In the genomic region with DNA sequence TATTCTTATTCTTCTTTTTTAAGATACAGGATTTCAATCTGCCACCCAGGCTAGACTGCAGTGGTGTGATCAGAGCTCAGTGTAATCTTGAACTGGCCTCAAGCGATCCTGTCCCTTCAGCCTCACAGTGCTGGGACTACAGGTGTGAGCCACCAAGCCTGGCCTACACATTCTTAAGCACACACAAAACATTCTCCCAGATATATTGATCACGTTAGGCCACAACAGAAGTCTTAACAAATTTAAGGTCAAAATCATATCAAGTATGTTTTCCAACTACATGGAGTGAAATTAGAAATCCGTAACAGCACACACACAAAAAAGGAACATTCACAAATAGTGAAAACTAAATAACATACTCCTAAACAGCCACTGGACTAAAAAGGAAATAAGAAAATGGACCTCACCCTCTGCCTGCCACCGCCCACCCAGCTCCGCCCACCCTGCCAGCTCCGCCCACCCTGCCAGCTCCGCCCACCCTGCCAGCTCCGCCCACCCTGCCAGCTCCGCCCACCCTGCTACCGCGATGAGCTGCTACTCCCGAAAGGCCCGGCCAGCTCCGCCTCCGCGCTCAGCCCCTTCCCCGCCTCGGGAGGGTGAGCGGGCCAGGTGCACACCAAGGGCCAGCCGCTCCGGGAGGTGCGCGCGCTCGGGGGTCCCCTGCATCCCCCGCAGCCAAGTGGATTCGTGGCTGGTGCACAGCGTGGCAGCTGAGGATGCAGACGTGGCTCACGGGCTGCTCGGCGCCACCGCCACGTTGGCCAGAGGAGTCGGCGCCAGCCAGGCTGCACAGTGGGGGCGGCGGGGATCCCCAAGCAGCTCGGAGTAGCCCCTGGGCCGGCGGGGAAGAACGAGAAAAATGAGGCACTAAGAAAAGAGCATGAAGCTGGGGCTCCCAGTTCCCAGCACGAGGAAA, we compare ENCODE assay signal across 1 cellular context.
TF ChIP-seq lines count a peak whose summit lies in the region.

No MANE protein-coding gene starts in this region.

TF ChIP-seq in K562, 482 proteins besides CTCF, POLR2A, EP300 and RAD21 (continues in another document):
- no peak for TF ChIP-seq ZNF57 (CRISPR knock-in tag; IDR thresholded peaks at IDR 0.05)
- TF ChIP-seq, protein P1, sequence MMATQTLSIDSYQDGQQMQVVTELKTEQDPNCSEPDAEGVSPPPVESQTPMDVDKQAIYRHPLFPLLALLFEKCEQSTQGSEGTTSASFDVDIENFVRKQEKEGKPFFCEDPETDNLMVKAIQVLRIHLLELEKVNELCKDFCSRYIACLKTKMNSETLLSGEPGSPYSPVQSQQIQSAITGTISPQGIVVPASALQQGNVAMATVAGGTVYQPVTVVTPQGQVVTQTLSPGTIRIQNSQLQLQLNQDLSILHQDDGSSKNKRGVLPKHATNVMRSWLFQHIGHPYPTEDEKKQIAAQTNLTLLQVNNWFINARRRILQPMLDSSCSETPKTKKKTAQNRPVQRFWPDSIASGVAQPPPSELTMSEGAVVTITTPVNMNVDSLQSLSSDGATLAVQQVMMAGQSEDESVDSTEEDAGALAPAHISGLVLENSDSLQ (IDR thresholded peaks at IDR 0.05), result no peak
- no peak for TF ChIP-seq ZNF707 (CRISPR knock-in tag; conservative IDR thresholded peaks at IDR 0.05)
- TF ChIP-seq, protein P2, sequence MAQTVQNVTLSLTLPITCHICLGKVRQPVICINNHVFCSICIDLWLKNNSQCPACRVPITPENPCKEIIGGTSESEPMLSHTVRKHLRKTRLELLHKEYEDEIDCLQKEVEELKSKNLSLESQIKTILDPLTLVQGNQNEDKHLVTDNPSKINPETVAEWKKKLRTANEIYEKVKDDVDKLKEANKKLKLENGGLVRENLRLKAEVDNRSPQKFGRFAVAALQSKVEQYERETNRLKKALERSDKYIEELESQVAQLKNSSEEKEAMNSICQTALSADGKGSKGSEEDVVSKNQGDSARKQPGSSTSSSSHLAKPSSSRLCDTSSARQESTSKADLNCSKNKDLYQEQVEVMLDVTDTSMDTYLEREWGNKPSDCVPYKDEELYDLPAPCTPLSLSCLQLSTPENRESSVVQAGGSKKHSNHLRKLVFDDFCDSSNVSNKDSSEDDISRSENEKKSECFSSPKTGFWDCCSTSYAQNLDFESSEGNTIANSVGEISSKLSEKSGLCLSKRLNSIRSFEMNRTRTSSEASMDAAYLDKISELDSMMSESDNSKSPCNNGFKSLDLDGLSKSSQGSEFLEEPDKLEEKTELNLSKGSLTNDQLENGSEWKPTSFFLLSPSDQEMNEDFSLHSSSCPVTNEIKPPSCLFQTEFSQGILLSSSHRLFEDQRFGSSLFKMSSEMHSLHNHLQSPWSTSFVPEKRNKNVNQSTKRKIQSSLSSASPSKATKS (CRISPR knock-in tag; IDR thresholded peaks at IDR 0.05), result no peak
- TF ChIP-seq ZBTB8A (IDR thresholded peaks at IDR 0.05; ENCODE audit: partially characterized antibody), result no peak
- TF ChIP-seq FOXJ3 (CRISPR knock-in tag; IDR thresholded peaks at IDR 0.05), result no peak
- TF ChIP-seq, protein P3, sequence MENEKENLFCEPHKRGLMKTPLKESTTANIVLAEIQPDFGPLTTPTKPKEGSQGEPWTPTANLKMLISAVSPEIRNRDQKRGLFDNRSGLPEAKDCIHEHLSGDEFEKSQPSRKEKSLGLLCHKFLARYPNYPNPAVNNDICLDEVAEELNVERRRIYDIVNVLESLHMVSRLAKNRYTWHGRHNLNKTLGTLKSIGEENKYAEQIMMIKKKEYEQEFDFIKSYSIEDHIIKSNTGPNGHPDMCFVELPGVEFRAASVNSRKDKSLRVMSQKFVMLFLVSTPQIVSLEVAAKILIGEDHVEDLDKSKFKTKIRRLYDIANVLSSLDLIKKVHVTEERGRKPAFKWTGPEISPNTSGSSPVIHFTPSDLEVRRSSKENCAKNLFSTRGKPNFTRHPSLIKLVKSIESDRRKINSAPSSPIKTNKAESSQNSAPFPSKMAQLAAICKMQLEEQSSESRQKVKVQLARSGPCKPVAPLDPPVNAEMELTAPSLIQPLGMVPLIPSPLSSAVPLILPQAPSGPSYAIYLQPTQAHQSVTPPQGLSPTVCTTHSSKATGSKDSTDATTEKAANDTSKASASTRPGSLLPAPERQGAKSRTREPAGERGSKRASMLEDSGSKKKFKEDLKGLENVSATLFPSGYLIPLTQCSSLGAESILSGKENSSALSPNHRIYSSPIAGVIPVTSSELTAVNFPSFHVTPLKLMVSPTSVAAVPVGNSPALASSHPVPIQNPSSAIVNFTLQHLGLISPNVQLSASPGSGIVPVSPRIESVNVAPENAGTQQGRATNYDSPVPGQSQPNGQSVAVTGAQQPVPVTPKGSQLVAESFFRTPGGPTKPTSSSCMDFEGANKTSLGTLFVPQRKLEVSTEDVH (IDR thresholded peaks at IDR 0.05; ENCODE audit: low read depth, partially characterized antibody), result no peak
- TF ChIP-seq ZNF174 (CRISPR knock-in tag; IDR thresholded peaks at IDR 0.05), result no peak
- TF ChIP-seq, protein P4, sequence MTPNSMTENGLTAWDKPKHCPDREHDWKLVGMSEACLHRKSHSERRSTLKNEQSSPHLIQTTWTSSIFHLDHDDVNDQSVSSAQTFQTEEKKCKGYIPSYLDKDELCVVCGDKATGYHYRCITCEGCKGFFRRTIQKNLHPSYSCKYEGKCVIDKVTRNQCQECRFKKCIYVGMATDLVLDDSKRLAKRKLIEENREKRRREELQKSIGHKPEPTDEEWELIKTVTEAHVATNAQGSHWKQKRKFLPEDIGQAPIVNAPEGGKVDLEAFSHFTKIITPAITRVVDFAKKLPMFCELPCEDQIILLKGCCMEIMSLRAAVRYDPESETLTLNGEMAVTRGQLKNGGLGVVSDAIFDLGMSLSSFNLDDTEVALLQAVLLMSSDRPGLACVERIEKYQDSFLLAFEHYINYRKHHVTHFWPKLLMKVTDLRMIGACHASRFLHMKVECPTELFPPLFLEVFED (CRISPR knock-in tag; conservative IDR thresholded peaks at IDR 0.05), result no peak
- TF ChIP-seq, protein P5, sequence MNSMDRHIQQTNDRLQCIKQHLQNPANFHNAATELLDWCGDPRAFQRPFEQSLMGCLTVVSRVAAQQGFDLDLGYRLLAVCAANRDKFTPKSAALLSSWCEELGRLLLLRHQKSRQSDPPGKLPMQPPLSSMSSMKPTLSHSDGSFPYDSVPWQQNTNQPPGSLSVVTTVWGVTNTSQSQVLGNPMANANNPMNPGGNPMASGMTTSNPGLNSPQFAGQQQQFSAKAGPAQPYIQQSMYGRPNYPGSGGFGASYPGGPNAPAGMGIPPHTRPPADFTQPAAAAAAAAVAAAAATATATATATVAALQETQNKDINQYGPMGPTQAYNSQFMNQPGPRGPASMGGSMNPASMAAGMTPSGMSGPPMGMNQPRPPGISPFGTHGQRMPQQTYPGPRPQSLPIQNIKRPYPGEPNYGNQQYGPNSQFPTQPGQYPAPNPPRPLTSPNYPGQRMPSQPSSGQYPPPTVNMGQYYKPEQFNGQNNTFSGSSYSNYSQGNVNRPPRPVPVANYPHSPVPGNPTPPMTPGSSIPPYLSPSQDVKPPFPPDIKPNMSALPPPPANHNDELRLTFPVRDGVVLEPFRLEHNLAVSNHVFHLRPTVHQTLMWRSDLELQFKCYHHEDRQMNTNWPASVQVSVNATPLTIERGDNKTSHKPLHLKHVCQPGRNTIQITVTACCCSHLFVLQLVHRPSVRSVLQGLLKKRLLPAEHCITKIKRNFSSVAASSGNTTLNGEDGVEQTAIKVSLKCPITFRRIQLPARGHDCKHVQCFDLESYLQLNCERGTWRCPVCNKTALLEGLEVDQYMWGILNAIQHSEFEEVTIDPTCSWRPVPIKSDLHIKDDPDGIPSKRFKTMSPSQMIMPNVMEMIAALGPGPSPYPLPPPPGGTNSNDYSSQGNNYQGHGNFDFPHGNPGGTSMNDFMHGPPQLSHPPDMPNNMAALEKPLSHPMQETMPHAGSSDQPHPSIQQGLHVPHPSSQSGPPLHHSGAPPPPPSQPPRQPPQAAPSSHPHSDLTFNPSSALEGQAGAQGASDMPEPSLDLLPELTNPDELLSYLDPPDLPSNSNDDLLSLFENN (IDR thresholded peaks at IDR 0.05; ENCODE audit: low read depth in 2 of 2, low read length in 2 of 2), result no peak
- no peak for TF ChIP-seq NUFIP1 (IDR thresholded peaks at IDR 0.05; ENCODE audit: partially characterized antibody)
- TF ChIP-seq TAF7 (tag; IDR thresholded peaks at IDR 0.05), result no peak
- TF ChIP-seq RBM15 (IDR thresholded peaks at IDR 0.05; ENCODE audit: insufficient read depth, low read length), result no peak
- peak; percentile 86 for TF ChIP-seq KDM5B (IDR thresholded peaks at IDR 0.05; ENCODE audit: insufficient replicate concordance, low read depth, low read length)
- no peak for TF ChIP-seq MYNN (IDR thresholded peaks at IDR 0.05)
- TF ChIP-seq MYNN (CRISPR knock-in tag; IDR thresholded peaks at IDR 0.05), result no peak
- no peak for TF ChIP-seq SETDB1 (IDR thresholded peaks at IDR 0.05; ENCODE audit: low read length)
- no peak for TF ChIP-seq TOE1 (IDR thresholded peaks at IDR 0.05; ENCODE audit: borderline replicate concordance)
- no peak for TF ChIP-seq TOE1 (CRISPR knock-in tag; IDR thresholded peaks at IDR 0.05; ENCODE audit: borderline replicate concordance, low read depth)
- TF ChIP-seq TARDBP (IDR thresholded peaks at IDR 0.05), result no peak
- no peak; the same call in 1 of the 2 replicates for TF ChIP-seq NFRKB (IDR thresholded peaks at IDR 0.05; ENCODE audit: low read depth)
- no peak for TF ChIP-seq ZNF561 (CRISPR knock-in tag; conservative IDR thresholded peaks at IDR 0.05)
- TF ChIP-seq, protein P6, sequence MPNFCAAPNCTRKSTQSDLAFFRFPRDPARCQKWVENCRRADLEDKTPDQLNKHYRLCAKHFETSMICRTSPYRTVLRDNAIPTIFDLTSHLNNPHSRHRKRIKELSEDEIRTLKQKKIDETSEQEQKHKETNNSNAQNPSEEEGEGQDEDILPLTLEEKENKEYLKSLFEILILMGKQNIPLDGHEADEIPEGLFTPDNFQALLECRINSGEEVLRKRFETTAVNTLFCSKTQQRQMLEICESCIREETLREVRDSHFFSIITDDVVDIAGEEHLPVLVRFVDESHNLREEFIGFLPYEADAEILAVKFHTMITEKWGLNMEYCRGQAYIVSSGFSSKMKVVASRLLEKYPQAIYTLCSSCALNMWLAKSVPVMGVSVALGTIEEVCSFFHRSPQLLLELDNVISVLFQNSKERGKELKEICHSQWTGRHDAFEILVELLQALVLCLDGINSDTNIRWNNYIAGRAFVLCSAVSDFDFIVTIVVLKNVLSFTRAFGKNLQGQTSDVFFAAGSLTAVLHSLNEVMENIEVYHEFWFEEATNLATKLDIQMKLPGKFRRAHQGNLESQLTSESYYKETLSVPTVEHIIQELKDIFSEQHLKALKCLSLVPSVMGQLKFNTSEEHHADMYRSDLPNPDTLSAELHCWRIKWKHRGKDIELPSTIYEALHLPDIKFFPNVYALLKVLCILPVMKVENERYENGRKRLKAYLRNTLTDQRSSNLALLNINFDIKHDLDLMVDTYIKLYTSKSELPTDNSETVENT (CRISPR knock-in tag; IDR thresholded peaks at IDR 0.05), result peak; percentile 53; the same call in 1 of the 2 replicates
- TF ChIP-seq ZNF507 (tag; conservative IDR thresholded peaks at IDR 0.05), result no peak
- TF ChIP-seq SAFB (IDR thresholded peaks at IDR 0.05; ENCODE audit: borderline replicate concordance, low read depth, low read length), result no peak
- TF ChIP-seq, protein P7, sequence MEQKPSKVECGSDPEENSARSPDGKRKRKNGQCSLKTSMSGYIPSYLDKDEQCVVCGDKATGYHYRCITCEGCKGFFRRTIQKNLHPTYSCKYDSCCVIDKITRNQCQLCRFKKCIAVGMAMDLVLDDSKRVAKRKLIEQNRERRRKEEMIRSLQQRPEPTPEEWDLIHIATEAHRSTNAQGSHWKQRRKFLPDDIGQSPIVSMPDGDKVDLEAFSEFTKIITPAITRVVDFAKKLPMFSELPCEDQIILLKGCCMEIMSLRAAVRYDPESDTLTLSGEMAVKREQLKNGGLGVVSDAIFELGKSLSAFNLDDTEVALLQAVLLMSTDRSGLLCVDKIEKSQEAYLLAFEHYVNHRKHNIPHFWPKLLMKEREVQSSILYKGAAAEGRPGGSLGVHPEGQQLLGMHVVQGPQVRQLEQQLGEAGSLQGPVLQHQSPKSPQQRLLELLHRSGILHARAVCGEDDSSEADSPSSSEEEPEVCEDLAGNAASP (IDR thresholded peaks at IDR 0.05), result no peak
- no peak for TF ChIP-seq PRPF4 (IDR thresholded peaks at IDR 0.05; ENCODE audit: insufficient read depth, low read depth, low read length, poor library complexity, severe bottlenecking)
- TF ChIP-seq IRF2 (CRISPR knock-in tag; IDR thresholded peaks at IDR 0.05), result no peak
- no peak for TF ChIP-seq TRIM28 (IDR thresholded peaks at IDR 0.05)
- TF ChIP-seq PHB (CRISPR knock-in tag; IDR thresholded peaks at IDR 0.05), result no peak
